Comparison of ENCODE assay signal across 9 cellular contexts in the genomic region with DNA sequence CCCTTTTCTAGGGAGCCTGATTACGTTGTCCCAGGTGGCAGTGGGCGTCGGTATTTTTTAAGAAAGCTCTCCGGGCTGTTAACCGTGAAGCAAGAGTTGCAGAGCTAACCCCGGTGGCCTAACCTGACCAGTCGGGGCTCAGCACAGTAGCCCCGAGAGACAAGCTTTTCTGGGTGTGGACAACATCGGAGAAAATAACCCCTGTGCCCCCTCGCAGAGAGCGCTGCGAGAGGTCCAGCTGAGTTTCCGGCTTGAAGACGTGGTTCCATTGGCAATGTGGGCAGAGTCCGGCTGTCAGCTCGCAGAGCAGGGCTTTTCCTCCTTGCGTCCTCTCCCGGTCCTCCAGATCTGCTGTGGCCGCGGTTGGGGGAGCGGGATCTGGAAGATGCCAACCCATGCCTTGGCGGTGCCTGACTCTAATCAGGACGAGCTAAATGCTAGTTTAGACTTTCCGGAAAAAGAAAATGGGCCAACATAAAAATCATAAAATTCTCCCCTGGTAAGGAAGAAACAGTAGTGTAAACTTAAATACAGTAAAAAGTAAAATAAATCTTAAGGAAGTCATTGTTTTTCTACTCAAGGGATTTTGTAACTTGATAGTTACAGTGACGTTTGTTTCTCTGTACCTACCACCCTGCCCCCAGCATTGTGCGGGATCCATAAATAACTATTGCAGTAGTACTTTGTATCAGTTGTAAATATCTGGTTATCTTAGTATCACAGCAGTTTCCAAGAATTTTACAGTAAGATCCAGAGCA. TPM values are rescaled to one million over a fixed set of nuclear protein-coding genes. Genes with fewer than 3 reads are reported as not detected.
DNase-seq lines count a peak whose midpoint lies in the region; ATAC-seq, FAIRE-seq and TF ChIP-seq lines count a peak whose summit lies in the region.
"Had no signal": no experiment of that assay in that cellular context is flagged by ENCODE, and none has a peak within 500 bp of the region (broad histone marks: within the 10 kb centered on the region; RNA-seq: fewer than 3 reads in every experiment).

No MANE protein-coding gene starts in this region.

- no peaks in the 10 kb centered on the region for H3K27me3 Mint-ChIP-seq in central memory CD8-positive, alpha-beta T cell

- peaks cover 6% of the 10 kb centered on the region for H3K4me1 Mint-ChIP-seq in central memory CD8-positive, alpha-beta T cell

- H3K27me3 ChIP-seq in PC-9 (ENCODE audit: insufficient read depth, low read depth), result no peaks in the 10 kb centered on the region
- H3K27me3 ChIP-seq in kidney epithelial cell (ENCODE audit: control insufficient read depth, insufficient read depth, low read length), result no peaks in the 10 kb centered on the region
- H3K27me3 ChIP-seq in small intestine (ENCODE audit: control insufficient read depth in 2 of 2, insufficient read depth in 2 of 2, low read length in 2 of 2), result no peaks in the 10 kb centered on the region

- H3K27ac Mint-ChIP-seq in central memory CD8-positive, alpha-beta T cell (ENCODE audit: low read depth), result no peak overlapping the region

- no peak for TF ChIP-seq CTCF in PC-9 (conservative IDR thresholded peaks at IDR 0.05)
- TF ChIP-seq CTCF in kidney epithelial cell (IDR thresholded peaks at IDR 0.05; ENCODE audit: insufficient read depth, low read length, poor library complexity, severe bottlenecking), result no peak

- intact Hi-C loops in PC-9 (cut with micrococcal nuclease; ENCODE audit: unreplicated experiment), result loop anchor here (1.0 kb wide), 1 partner anchor 85 kb away; the partner anchor contains the start of gene GAR1

- H3K9me3 Mint-ChIP-seq in central memory CD8-positive, alpha-beta T cell, result no peaks in the 10 kb centered on the region

- DNase-seq in COR-L47 (lab: John Stamatoyannopoulos, UW) (peak; percentile 44), PC-9 (peak; percentile 55 to 65), kidney epithelial cell (ENCODE audit: low read depth) (peak; percentile 16), small intestine (peak; percentile 74), cortex of kidney (lab: John Stamatoyannopoulos, UW) (no peak)
- peak in 1 of 2 donors; percentile 33 for DNase-seq in central memory CD8-positive, alpha-beta T cell (ENCODE audit: low spot score in 2 of 2)

- H3K79me2 ChIP-seq in PC-9 (ENCODE audit: low read depth), result peaks cover 37% of the 10 kb centered on the region

- peaks cover 8% of the 10 kb centered on the region; the same call in 1 of the 2 replicates for H3F3A ChIP-seq in PC-9 (ENCODE audit: insufficient read depth, low read depth)

- H3K4me2 ChIP-seq in PC-9, result peak overlapping the region; percentile 74

- H3K9me2 ChIP-seq in PC-9 (ENCODE audit: insufficient read depth), result no peaks in the 10 kb centered on the region

- CTCF ChIA-PET in PC-9 (lab: Charles Lee), result no interaction called here

- H3K27ac ChIP-seq in PC-9 (peak overlapping the region; percentile 40), small intestine (ENCODE audit: low read depth in 1 of 2, low read length in 1 of 2) (peak overlapping the region; percentile 91 to 93)

- BruUV-seq in PC-9 (replicated peaks; lab: Mats Ljungman, UMichigan), result TSS peak; percentile 98

- H3K36me3 ChIP-seq in PC-9 (ENCODE audit: low read depth), result no peaks in the 10 kb centered on the region
- H3K36me3 ChIP-seq in kidney epithelial cell (ENCODE audit: control insufficient read depth, insufficient read depth, low read length), result no peaks in the 10 kb centered on the region
- no peaks in the 10 kb centered on the region for H3K36me3 ChIP-seq in small intestine (ENCODE audit: control insufficient read depth in 2 of 2, insufficient read depth in 2 of 2, low read length in 2 of 2)

- peak overlapping the region; percentile 80 for H3K4me3 Mint-ChIP-seq in central memory CD8-positive, alpha-beta T cell

- no peak for FAIRE-seq in small intestine (lab: Jason Lieb, UNC)
- FAIRE-seq: colon had no signal

- H3K36me3 Mint-ChIP-seq in central memory CD8-positive, alpha-beta T cell (ENCODE audit: insufficient read depth), result peaks cover 5% of the 10 kb centered on the region

- H2AFZ ChIP-seq in PC-9, result peak overlapping the region; percentile 100

- peak; percentile 51 for ATAC-seq in GM19324 (IDR thresholded peaks at IDR 0.05; ENCODE audit: low FRiP score, unreplicated experiment)
- ATAC-seq in HG03280 (IDR thresholded peaks at IDR 0.05; ENCODE audit: unreplicated experiment), result peak; percentile 43
- ATAC-seq in central memory CD8-positive, alpha-beta T cell (replicated peaks; ENCODE audit: extremely low read depth, poor library complexity, severe bottlenecking), result no peak

- H4K20me1 ChIP-seq in PC-9 (ENCODE audit: insufficient read depth), result no peaks in the 10 kb centered on the region

- H3K9me3 ChIP-seq in PC-9 (ENCODE audit: insufficient read depth, low read depth), result no peaks in the 10 kb centered on the region
- no peaks in the 10 kb centered on the region for H3K9me3 ChIP-seq in small intestine (ENCODE audit: control insufficient read depth, low read depth)

- WGBS in small intestine, 3 donors, result 2 to 6% (median 3%) methylated on average over 25 to 26 of the region's 26 CpGs

- POLR2A ChIA-PET in PC-9 (lab: Charles Lee; ENCODE audit: unreplicated experiment), result interaction anchor here (0.5 to 1.3 kb wide), 2 partner anchors 27 to 56 kb away, joined by 3 read pairs; partner anchors contain the start of gene CASP6

- peaks cover 9% of the 10 kb centered on the region for H3K4me1 ChIP-seq in PC-9 (replicated peaks; ENCODE audit: insufficient read depth)
- H3K4me1 ChIP-seq in small intestine (ENCODE audit: control insufficient read depth in 2 of 2, insufficient read depth in 1 of 2, low read depth in 1 of 2, low read length in 1 of 2), result peaks cover 0 to 4% of the 10 kb centered on the region in 2 donors

- H3K4me3 ChIP-seq in PC-9 (peak overlapping the region; percentile 72), kidney epithelial cell (ENCODE audit: low read depth, low read length) (peak overlapping the region; percentile 60), small intestine (ENCODE audit: low read depth in 1 of 2, low read length in 2 of 2) (peak overlapping the region; percentile 57 to 79)

RNA-seq across cellular contexts. Expression of gene PLA2G12A, which starts 0.6 kb away (rescaled TPM):
- total RNA-seq in PC-9 (2021) (30.8 and 36.3 TPM in 2 replicates), kidney epithelial cell (28.2 and 70.2 TPM in 2 replicates)
- 10 to 100 TPM; 11.4 to 91.9 (median 14.8) TPM for polyA plus RNA-seq in small intestine

RNA-seq across cellular contexts. Expression of gene CASP6, which starts 27.2 kb away (rescaled TPM):
- total RNA-seq in PC-9 (2021) (22.3 and 22.4 TPM in 2 replicates), kidney epithelial cell (51.8 and 53.6 TPM in 2 replicates)
- polyA plus RNA-seq in small intestine, result 100 to 1,000 TPM in 1 of 3 donors, 10 to 100 TPM in 2; 65.1 to 123 (median 74.8) TPM
